8 cellular contexts compared by ENCODE assay signal in the genomic region with DNA sequence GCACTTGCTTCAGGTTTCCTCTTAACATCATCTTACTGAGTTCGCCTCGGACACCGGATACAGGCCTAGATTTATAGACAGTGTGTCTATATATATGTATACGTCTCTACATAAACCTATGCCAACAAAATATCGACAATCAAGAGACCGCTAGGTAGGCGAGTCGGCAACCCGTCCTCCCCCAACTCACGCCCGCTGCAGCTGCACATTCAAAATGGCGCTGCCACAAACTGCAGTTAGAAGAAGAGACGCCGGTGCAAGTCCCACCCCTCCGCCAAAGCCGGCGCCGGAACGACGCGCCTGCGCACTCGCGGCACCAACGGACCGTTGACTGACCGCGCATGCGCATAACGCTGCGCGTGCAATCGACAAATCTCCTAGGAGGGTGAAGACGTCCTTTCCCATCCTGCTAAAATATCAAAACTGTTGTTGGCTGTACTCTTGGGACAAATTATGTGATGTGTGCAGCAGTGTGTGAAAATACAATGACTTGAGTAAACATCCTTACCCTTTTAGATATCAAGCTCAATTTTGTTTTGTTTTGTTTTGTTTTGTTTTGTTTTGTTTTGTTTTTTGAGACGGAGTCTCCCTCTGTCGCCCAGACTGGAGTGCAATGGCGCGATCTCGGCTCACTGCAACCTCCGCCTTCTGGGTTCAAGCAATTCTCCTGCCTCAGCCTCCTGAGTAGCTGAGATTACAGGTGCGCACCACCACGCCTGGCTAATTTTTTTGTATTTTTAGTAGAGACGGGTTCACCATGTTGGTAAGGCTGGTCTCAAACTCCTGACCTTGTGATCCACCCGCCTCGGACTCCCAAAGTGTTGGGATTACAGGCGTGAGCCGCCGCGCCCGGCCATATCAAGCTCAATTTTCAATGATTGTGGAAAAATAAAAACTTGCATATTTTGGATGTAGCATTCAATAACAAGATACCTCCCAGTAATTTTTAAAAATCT. TPM values are rescaled to one million over a fixed set of nuclear protein-coding genes. Genes with fewer than 3 reads are reported as not detected.
DNase-seq lines count a peak whose midpoint lies in the region; ATAC-seq, FAIRE-seq and TF ChIP-seq lines count a peak whose summit lies in the region.
"Not testable (repeated sequence)": the region's sequence is repeated elsewhere in the genome, so short reads cannot be mapped to it uniquely, and the experiment has no call there.

A gene with protein sequence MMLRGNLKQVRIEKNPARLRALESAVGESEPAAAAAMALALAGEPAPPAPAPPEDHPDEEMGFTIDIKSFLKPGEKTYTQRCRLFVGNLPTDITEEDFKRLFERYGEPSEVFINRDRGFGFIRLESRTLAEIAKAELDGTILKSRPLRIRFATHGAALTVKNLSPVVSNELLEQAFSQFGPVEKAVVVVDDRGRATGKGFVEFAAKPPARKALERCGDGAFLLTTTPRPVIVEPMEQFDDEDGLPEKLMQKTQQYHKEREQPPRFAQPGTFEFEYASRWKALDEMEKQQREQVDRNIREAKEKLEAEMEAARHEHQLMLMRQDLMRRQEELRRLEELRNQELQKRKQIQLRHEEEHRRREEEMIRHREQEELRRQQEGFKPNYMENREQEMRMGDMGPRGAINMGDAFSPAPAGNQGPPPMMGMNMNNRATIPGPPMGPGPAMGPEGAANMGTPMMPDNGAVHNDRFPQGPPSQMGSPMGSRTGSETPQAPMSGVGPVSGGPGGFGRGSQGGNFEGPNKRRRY (minus strand): TSS at position 219 of the 956 bp plus-strand sequence. CDS start 188 bp downstream, at position 31.

- H3K79me2 ChIP-seq in neural progenitor cell (ENCODE audit: low read depth), result peaks cover 26% of the 10 kb centered on the region

- not testable (repeated sequence) for H3K27me3 ChIP-seq in foreskin keratinocyte, neural progenitor cell

- DNase-seq in MV-4-11 (lab: John Stamatoyannopoulos, UW), result peak; percentile 93
- DNase-seq in SK-MEL-5 (ENCODE audit: low read depth, low spot score), result peak; percentile 96
- peak; percentile 95 for DNase-seq in activated naive CD4-positive, alpha-beta T cell treated with Interleukin-2 at 50 U/mL for 16 hours
- DNase-seq in foreskin keratinocyte, result peak; percentile 73 to 84
- DNase-seq in neural progenitor cell (ENCODE audit: low spot score), result peak; percentile 96
- peak; percentile 87 for DNase-seq in stromal cell of bone marrow (ENCODE audit: low read depth)

- H3K27ac ChIP-seq in HEK293 (ENCODE audit: extremely low read depth, low read depth, low read length) (peak within 1 kb of the TSS; percentile 80), foreskin keratinocyte (peak within 1 kb of the TSS; percentile 70), neural progenitor cell (peak within 1 kb of the TSS; percentile 59)

- H3K4me3 Mint-ChIP-seq in neural progenitor cell, result peak within 1 kb of the TSS; percentile 97

- in situ Hi-C loops in SK-MEL-5 (cut with HindIII; ENCODE audit: low pct_unique_long_range_greater_than_20kb, low sequenced_read_pairs), result not testable (repeated sequence)

- peak within 1 kb of the TSS; percentile 89 for H3K9ac ChIP-seq in neural progenitor cell

- TF ChIP-seq CTCF in HEK293 (tag by site-specific recombination; IDR thresholded peaks at IDR 0.05), result peak; percentile 41; the same call in 1 of the 2 replicates
- not testable (repeated sequence) for TF ChIP-seq CTCF in foreskin keratinocyte (conservative IDR thresholded peaks at IDR 0.05); neural progenitor cell (IDR thresholded peaks at IDR 0.05)

- peak; percentile 87 for ATAC-seq in foreskin keratinocyte

- peak; percentile 98 for FAIRE-seq in G401.6 (lab: Jason Lieb, UNC)

- not testable (repeated sequence) for H3K4me1 ChIP-seq in HEK293 (ENCODE audit: control insufficient read depth, insufficient read depth, low read length); foreskin keratinocyte; neural progenitor cell

- not testable (repeated sequence) for H3K9me3 Mint-ChIP-seq in neural progenitor cell

- H3K27me3 Mint-ChIP-seq in neural progenitor cell (ENCODE audit: insufficient read depth, low read depth), result not testable (repeated sequence)

- H4K20me1 ChIP-seq in neural progenitor cell (ENCODE audit: low read depth), result not testable (repeated sequence)

- CTCF ChIA-PET in HEK293 (lab: Yijun Ruan, JAX), result interaction anchor here (0.6 kb wide), 1 partner anchor 9 kb away, joined by 3 read pairs; no protein-coding TSS in a partner anchor

- not testable (repeated sequence) for H3K4me1 Mint-ChIP-seq in neural progenitor cell

- H3K4me3 ChIP-seq in HEK293 (ENCODE audit: low read depth, low read length) (peak within 1 kb of the TSS; percentile 93), neural progenitor cell (peak within 1 kb of the TSS; percentile 86)

- H3K4me2 ChIP-seq in neural progenitor cell, result peak within 1 kb of the TSS; percentile 84

- H3K36me3 Mint-ChIP-seq in neural progenitor cell, result peaks cover 10% of the 10 kb centered on the region

- peak within 1 kb of the TSS; percentile 60 for H2AFZ ChIP-seq in neural progenitor cell (replicated peaks)

- H3F3A ChIP-seq in neural progenitor cell (ENCODE audit: low read depth), result peaks cover 11% of the 10 kb centered on the region

- H3K27ac Mint-ChIP-seq in neural progenitor cell, result peak within 1 kb of the TSS; percentile 98

- POLR2A ChIA-PET in HEK293 (lab: Yijun Ruan, JAX), result interaction anchor here (0.5 to 0.6 kb wide), 3 partner anchors 10 to 1223 kb away, joined by 3 to 4 read pairs (median 3); no protein-coding TSS in a partner anchor

- not testable (repeated sequence) for H3K36me3 ChIP-seq in HEK293 (ENCODE audit: control insufficient read depth in 2 of 2, insufficient read depth in 1 of 2, low read length in 2 of 2); neural progenitor cell

- not testable (repeated sequence) for H3K9me3 ChIP-seq in HEK293 (ENCODE audit: control insufficient read depth, insufficient read depth, low read depth, low read length); neural progenitor cell (ENCODE audit: low read depth)

TF ChIP-seq in HEK293, 187 proteins besides CTCF, POLR2A, EP300 and RAD21 (continues in another document):
- TF ChIP-seq, protein P1, sequence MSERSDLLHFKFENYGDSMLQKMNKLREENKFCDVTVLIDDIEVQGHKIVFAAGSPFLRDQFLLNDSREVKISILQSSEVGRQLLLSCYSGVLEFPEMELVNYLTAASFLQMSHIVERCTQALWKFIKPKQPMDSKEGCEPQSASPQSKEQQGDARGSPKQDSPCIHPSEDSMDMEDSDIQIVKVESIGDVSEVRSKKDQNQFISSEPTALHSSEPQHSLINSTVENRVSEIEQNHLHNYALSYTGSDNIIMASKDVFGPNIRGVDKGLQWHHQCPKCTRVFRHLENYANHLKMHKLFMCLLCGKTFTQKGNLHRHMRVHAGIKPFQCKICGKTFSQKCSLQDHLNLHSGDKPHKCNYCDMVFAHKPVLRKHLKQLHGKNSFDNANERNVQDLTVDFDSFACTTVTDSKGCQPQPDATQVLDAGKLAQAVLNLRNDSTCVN (tag by site-specific recombination; optimal IDR thresholded peaks at IDR 0.05), result peak; percentile 24
- 0 out of 2 replicates have a peak, but pooled peaks have one; percentile 50 for TF ChIP-seq ZXDB (tag by site-specific recombination; IDR thresholded peaks at IDR 0.05)
- TF ChIP-seq, protein P2, sequence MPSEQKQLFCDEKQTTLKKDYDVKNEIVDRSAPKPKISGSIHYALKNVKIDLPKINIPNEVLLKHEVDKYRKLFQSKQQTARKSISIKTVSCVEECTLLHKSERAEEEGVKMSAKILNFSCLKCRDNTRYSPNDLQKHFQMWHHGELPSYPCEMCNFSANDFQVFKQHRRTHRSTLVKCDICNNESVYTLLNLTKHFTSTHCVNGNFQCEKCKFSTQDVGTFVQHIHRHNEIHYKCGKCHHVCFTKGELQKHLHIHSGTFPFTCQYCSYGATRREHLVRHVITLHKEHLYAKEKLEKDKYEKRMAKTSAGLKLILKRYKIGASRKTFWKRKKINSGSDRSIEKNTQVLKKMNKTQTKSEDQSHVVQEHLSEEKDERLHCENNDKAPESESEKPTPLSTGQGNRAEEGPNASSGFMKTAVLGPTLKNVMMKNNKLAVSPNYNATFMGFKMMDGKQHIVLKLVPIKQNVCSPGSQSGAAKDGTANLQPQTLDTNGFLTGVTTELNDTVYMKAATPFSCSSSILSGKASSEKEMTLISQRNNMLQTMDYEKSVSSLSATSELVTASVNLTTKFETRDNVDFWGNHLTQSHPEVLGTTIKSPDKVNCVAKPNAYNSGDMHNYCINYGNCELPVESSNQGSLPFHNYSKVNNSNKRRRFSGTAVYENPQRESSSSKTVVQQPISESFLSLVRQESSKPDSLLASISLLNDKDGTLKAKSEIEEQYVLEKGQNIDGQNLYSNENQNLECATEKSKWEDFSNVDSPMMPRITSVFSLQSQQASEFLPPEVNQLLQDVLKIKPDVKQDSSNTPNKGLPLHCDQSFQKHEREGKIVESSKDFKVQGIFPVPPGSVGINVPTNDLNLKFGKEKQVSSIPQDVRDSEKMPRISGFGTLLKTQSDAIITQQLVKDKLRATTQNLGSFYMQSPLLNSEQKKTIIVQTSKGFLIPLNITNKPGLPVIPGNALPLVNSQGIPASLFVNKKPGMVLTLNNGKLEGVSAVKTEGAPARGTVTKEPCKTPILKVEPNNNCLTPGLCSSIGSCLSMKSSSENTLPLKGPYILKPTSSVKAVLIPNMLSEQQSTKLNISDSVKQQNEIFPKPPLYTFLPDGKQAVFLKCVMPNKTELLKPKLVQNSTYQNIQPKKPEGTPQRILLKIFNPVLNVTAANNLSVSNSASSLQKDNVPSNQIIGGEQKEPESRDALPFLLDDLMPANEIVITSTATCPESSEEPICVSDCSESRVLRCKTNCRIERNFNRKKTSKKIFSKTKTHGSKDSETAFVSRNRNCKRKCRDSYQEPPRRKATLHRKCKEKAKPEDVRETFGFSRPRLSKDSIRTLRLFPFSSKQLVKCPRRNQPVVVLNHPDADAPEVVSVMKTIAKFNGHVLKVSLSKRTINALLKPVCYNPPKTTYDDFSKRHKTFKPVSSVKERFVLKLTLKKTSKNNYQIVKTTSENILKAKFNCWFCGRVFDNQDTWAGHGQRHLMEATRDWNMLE (tag by site-specific recombination; conservative IDR thresholded peaks at IDR 0.05; ENCODE audit: low read depth), result peak; percentile 26; the same call in 1 of the 2 replicates
- TF ChIP-seq GLI4 (tag by site-specific recombination; IDR thresholded peaks at IDR 0.05), result 0 out of 2 replicates have a peak, but pooled peaks have one; percentile 38
- peak; percentile 74 for TF ChIP-seq YY1 (tag by site-specific recombination; IDR thresholded peaks at IDR 0.05)
- peak; percentile 49 for TF ChIP-seq ZNF341 (tag by site-specific recombination; IDR thresholded peaks at IDR 0.05; ENCODE audit: low read depth)
- peak; percentile 34; the same call in 1 of the 2 replicates for TF ChIP-seq SP3 (tag by site-specific recombination; IDR thresholded peaks at IDR 0.05)

RNA-seq across cellular contexts. Expression of the gene that starts here (rescaled TPM):
- 33.8 and 38.4 TPM in 2 replicates for total RNA-seq in SK-MEL-5 (2014; rRNA removed; shearing (Covaris generic))
- polyA plus RNA-seq in SK-MEL-5 (2015; cell fraction: cytosol; rRNA removed), result 46.1 and 59.7 TPM in 2 replicates
- 53.8 and 76.2 TPM in 2 replicates for polyA plus RNA-seq in SK-MEL-5 (2015; cell fraction: nucleus; rRNA removed)
- 35.9 and 40.0 TPM in 2 replicates for total RNA-seq in foreskin keratinocyte
- 22.6 and 26.1 TPM in 2 replicates for polyA plus RNA-seq in foreskin keratinocyte
- 77.0 and 87.0 TPM in 2 replicates for total RNA-seq in neural progenitor cell (ENCODE audit: low replicate concordance)

Comparison
In these comparisons a context has a peak if more than half of its experiments do, and no peak if none do; other contexts are left out.
1. Peak in every context shown above with its lines: DNase-seq, ATAC-seq, H3K4me3 ChIP-seq and H3K27ac ChIP-seq.